8 cellular contexts compared by ENCODE assay signal in the genomic region with DNA sequence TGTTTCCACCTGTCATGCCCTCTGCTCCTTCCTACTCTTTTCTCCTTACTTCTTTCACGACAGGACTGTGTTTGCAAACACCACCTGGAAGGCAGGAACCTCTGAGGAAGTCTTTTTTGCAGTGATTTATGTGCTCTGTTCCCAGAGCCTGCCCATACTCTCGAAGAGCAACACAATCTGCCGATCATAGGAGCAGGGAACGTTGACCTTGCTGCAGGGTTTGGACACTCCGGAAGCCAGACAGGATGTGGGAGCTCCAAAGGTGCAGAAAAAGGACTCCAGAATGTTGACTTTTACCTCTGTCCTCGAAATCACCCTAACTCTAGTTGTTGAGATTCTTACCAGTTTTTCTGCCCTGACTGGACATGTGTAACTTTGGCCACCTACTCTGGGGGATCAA. TPM values are rescaled to one million over a fixed set of nuclear protein-coding genes. Genes with fewer than 3 reads are reported as not detected.
"Had no signal": no experiment of that assay in that cellular context is flagged by ENCODE, and none has a peak within 500 bp of the region (broad histone marks: within the 10 kb centered on the region; RNA-seq: fewer than 3 reads in every experiment).

No MANE protein-coding gene starts in this region.

- H3K27ac ChIP-seq: HL-60 had no signal

- H3K27ac Mint-ChIP-seq: GM23338, H9 had no signal

- DNase-seq: H9, HCEC 1CT, IMR-90 had no signal

- H3K4me1 Mint-ChIP-seq: GM23338 had no signal

- H3K4me3 Mint-ChIP-seq: GM23338, H9 had no signal

- ATAC-seq: GM23338, K562 had no signal

- H3K4me3 ChIP-seq: GM23338, K562 had no signal

RNA-seq across cellular contexts. Expression of gene SCGB2B2, which starts 48.4 kb away (rescaled TPM):
- total RNA-seq: H1, H9, HT1080, IMR-90, K562 had no signal
- polyA plus RNA-seq: GM23338, IMR-90, K562 had no signal
